ENCODE assay signal across 1 cellular context in genomic region chr7:95604811-95605210, GRCh38. TPM values are rescaled to one million over a fixed set of nuclear protein-coding genes. Genes with fewer than 3 reads are reported as not detected.
"Had no signal": no experiment of that assay in that cellular context is flagged by ENCODE, and none has a peak within 500 bp of the region (broad histone marks: within the 10 kb centered on the region; RNA-seq: fewer than 3 reads in every experiment).

No MANE protein-coding gene starts in this region.

RNA-seq across cellular contexts. Expression of gene PDK4, which starts 8.5 kb away (rescaled TPM):
- total RNA-seq: SJSA1 had no signal
